ENCODE assay signal across 8 cellular contexts in genomic region chr17:40361925-40362695, GRCh38. TPM values are rescaled to one million over a fixed set of nuclear protein-coding genes. Genes with fewer than 3 reads are reported as not detected.
DNase-seq lines count a peak whose midpoint lies in the region; TF ChIP-seq lines count a peak whose summit lies in the region.

No MANE protein-coding gene starts in this region.

- no peak for TF ChIP-seq EP300 in SK-N-SH (IDR thresholded peaks at IDR 0.05; ENCODE audit: borderline replicate concordance in 1 of 2, low read depth in 1 of 2, low read length in 1 of 2)

- H3K9me2 ChIP-seq in SK-N-SH: no peaks in the 10 kb centered on the region

- H3K36me3 ChIP-seq in SK-N-SH (replicated peaks in 1 of 2; ENCODE audit: control insufficient read depth in 1 of 2, insufficient read depth in 2 of 2, low read length in 1 of 2) (peaks cover 0 to 3% of the 10 kb centered on the region in 2 experiments), testis (ENCODE audit: low read depth, missing control alignments) (no peaks in the 10 kb centered on the region)

- H3F3A ChIP-seq in SK-N-SH (replicated peaks; ENCODE audit: insufficient read depth): peaks cover 14% of the 10 kb centered on the region

- no peak overlapping the region for H2AFZ ChIP-seq in SK-N-SH (ENCODE audit: low read depth)

- H3K9me3 ChIP-seq in SK-N-SH (no peaks in the 10 kb centered on the region), testis (no peaks in the 10 kb centered on the region)

- H3K4me2 ChIP-seq in SK-N-SH: peak overlapping the region; percentile 76; the same call in 1 of the 2 replicates

- no peak overlapping the region for H3K9ac ChIP-seq in SK-N-SH

- peak; percentile 54 for DNase-seq in activated CD8-positive, alpha-beta memory T cell treated with anti-CD3 and anti-CD28 coated beads for 24 hours
- no peak for DNase-seq in activated CD8-positive, alpha-beta memory T cell treated with anti-CD3 and anti-CD28 coated beads, Interleukin-2, amount 50 U/mL, for 48 hours
- DNase-seq in SK-N-SH (peak; percentile 32), testis (no peak), NCI-H128 (lab: John Stamatoyannopoulos, UW; ENCODE audit: unreplicated experiment) (no peak), GM20000 (ENCODE audit: low spot score) (no peak), NCI-H226 (no peak)

- H3K79me2 ChIP-seq in SK-N-SH (ENCODE audit: insufficient read depth): no peaks in the 10 kb centered on the region

- POLR2A ChIA-PET in SK-N-SH (lab: Yijun Ruan, JAX): interaction anchor here (0.6 to 1.5 kb wide), 10 partner anchors 11 to 198 kb away, joined by 3 to 7 read pairs (median 3); partner anchors contain the start of gene TOP2A

- CTCF ChIA-PET in SK-N-SH (lab: Yijun Ruan, JAX): interaction anchor here (0.6 to 57.6 kb wide), 23 partner anchors 10 to 196 kb away, joined by 3 to 1706 read pairs (median 7); partner anchors contain the start of genes CCR7, CDC6, RARA and TNS4

- WGBS in SK-N-SH (ENCODE audit: low lambda C conversion rate): 84% methylated on average over 22 of the region's 24 CpGs
- 38 to 61% methylated on average over 10 to 23 of the region's 24 CpGs for WGBS in testis, 2 donors

- no peak for TF ChIP-seq POLR2A in testis (IDR thresholded peaks at IDR 0.05)

- TF ChIP-seq CTCF in SK-N-SH (IDR thresholded peaks at IDR 0.05) (no peak), testis (IDR thresholded peaks at IDR 0.05) (no peak), GM20000 (IDR thresholded peaks at IDR 0.05; ENCODE audit: extremely low read depth, missing control alignments) (no peak)

- no peak for TF ChIP-seq RAD21 in SK-N-SH (IDR thresholded peaks at IDR 0.05; ENCODE audit: low read length)

- peaks cover 6 to 19% of the 10 kb centered on the region in 2 experiments; a peak in 2 of 4 replicates for H3K4me1 ChIP-seq in SK-N-SH (ENCODE audit: control insufficient read depth in 1 of 2, insufficient read depth in 2 of 2, low read depth in 1 of 2, low read length in 1 of 2)
- H3K4me1 ChIP-seq in testis: peaks cover 18% of the 10 kb centered on the region

- H3K27me3 ChIP-seq in SK-N-SH (ENCODE audit: insufficient read depth): no peaks in the 10 kb centered on the region
- H3K27me3 ChIP-seq in testis: no peaks in the 10 kb centered on the region

- H3K27ac ChIP-seq in SK-N-SH (ENCODE audit: low read depth in 2 of 2, low read length in 1 of 2) (no peak overlapping the region), testis (no peak overlapping the region)

- H4K20me1 ChIP-seq in SK-N-SH (ENCODE audit: insufficient read depth): 0 out of 2 replicates have a peak, but pooled peaks cover 3% of the 10 kb centered on the region

- H3K4me3 ChIP-seq in SK-N-SH (ENCODE audit: low read depth in 2 of 2, low read length in 1 of 2): peak overlapping the region; percentile 57 to 62
- peak overlapping the region; percentile 20 for H3K4me3 ChIP-seq in iPS-11a (ENCODE audit: low read depth, low read length)
- H3K4me3 ChIP-seq in testis: peak overlapping the region; percentile 51 to 53

- intact Hi-C loops in testis (cut with DNase I; ENCODE audit: low total_unique reads): no loop called here

TF ChIP-seq in SK-N-SH, 30 proteins besides CTCF, POLR2A, EP300 and RAD21:
- TF ChIP-seq YY1 (IDR thresholded peaks at IDR 0.05; ENCODE audit: low read depth) (no peak), FOXM1 (IDR thresholded peaks at IDR 0.05; ENCODE audit: low read depth) (no peak), POLR2AphosphoS5 (IDR thresholded peaks at IDR 0.05; ENCODE audit: low read depth, low read length) (no peak), NFIC (IDR thresholded peaks at IDR 0.05; ENCODE audit: borderline replicate concordance) (no peak), GATA2 (CRISPR knock-in tag; IDR thresholded peaks at IDR 0.05) (no peak), GABPA (IDR thresholded peaks at IDR 0.05; ENCODE audit: low read depth) (no peak), ELF1 (IDR thresholded peaks at IDR 0.05) (no peak), TEAD4 (IDR thresholded peaks at IDR 0.05; ENCODE audit: borderline replicate concordance, insufficient read depth) (no peak), CHD2 (IDR thresholded peaks at IDR 0.05; ENCODE audit: low read length, partially characterized antibody) (no peak), TCF12 (IDR thresholded peaks at IDR 0.05) (no peak), PBX3 (IDR thresholded peaks at IDR 0.05) (no peak), SIN3A (IDR thresholded peaks at IDR 0.05; ENCODE audit: borderline replicate concordance, low read depth, low read length) (no peak), JUND (IDR thresholded peaks at IDR 0.05) (no peak), RCOR1 (IDR thresholded peaks at IDR 0.05; ENCODE audit: low read length) (no peak), RXRA (IDR thresholded peaks at IDR 0.05; ENCODE audit: borderline replicate concordance, low read depth) (no peak), SMC3 (IDR thresholded peaks at IDR 0.05; ENCODE audit: low read depth, low read length) (no peak)
- TF ChIP-seq, protein P1, sequence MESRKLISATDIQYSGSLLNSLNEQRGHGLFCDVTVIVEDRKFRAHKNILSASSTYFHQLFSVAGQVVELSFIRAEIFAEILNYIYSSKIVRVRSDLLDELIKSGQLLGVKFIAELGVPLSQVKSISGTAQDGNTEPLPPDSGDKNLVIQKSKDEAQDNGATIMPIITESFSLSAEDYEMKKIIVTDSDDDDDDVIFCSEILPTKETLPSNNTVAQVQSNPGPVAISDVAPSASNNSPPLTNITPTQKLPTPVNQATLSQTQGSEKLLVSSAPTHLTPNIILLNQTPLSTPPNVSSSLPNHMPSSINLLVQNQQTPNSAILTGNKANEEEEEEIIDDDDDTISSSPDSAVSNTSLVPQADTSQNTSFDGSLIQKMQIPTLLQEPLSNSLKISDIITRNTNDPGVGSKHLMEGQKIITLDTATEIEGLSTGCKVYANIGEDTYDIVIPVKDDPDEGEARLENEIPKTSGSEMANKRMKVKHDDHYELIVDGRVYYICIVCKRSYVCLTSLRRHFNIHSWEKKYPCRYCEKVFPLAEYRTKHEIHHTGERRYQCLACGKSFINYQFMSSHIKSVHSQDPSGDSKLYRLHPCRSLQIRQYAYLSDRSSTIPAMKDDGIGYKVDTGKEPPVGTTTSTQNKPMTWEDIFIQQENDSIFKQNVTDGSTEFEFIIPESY (IDR thresholded peaks at IDR 0.05; ENCODE audit: borderline replicate concordance, low read depth): no peak
- TF ChIP-seq, protein P2, sequence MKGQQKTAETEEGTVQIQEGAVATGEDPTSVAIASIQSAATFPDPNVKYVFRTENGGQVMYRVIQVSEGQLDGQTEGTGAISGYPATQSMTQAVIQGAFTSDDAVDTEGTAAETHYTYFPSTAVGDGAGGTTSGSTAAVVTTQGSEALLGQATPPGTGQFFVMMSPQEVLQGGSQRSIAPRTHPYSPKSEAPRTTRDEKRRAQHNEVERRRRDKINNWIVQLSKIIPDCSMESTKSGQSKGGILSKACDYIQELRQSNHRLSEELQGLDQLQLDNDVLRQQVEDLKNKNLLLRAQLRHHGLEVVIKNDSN (IDR thresholded peaks at IDR 0.05; ENCODE audit: borderline replicate concordance, low read depth): no peak
- TF ChIP-seq, protein P3, sequence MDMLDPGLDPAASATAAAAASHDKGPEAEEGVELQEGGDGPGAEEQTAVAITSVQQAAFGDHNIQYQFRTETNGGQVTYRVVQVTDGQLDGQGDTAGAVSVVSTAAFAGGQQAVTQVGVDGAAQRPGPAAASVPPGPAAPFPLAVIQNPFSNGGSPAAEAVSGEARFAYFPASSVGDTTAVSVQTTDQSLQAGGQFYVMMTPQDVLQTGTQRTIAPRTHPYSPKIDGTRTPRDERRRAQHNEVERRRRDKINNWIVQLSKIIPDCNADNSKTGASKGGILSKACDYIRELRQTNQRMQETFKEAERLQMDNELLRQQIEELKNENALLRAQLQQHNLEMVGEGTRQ (IDR thresholded peaks at IDR 0.05; ENCODE audit: borderline replicate concordance, low read depth, low read length): no peak

RNA-seq across cellular contexts. Expression of gene GJD3, which starts 2.4 kb away (rescaled TPM):
- polyA plus RNA-seq in SK-N-SH (2012; rRNA removed) (not detected in 2 replicates), testis (ENCODE audit: insufficient read depth, low read depth, low replicate concordance) (not detected)
- not detected in 2 replicates for polyA plus RNA-seq in SK-N-SH (2012; cell fraction: cytosol; rRNA removed)
- polyA plus RNA-seq in SK-N-SH (2012; cell fraction: nucleus; rRNA removed): not detected in 2 replicates
- 1 to 10 TPM; 2.1 to 2.6 TPM for total RNA-seq in testis

RNA-seq across cellular contexts. Expression of gene RARA, which starts 53.1 kb away (rescaled TPM):
- polyA plus RNA-seq in SK-N-SH (2012; rRNA removed): 8.9 and 13.3 TPM in 2 replicates
- 6.9 and 9.6 TPM in 2 replicates for polyA plus RNA-seq in SK-N-SH (2012; cell fraction: cytosol; rRNA removed)
- 13.2 and 15.0 TPM in 2 replicates for polyA plus RNA-seq in SK-N-SH (2012; cell fraction: nucleus; rRNA removed)
- 10 to 100 TPM; 65.5 to 66.0 TPM for total RNA-seq in testis
- 49.8 TPM for polyA plus RNA-seq in testis (ENCODE audit: insufficient read depth, low read depth, low replicate concordance)

RNA-seq across cellular contexts. Expression of gene TOP2A, which starts 55.6 kb away (rescaled TPM):
- polyA plus RNA-seq in SK-N-SH (2012; rRNA removed) (20.6 and 23.2 TPM in 2 replicates), testis (ENCODE audit: insufficient read depth, low read depth, low replicate concordance) (75.3 TPM)
- 31.8 and 42.2 TPM in 2 replicates for polyA plus RNA-seq in SK-N-SH (2012; cell fraction: cytosol; rRNA removed)
- polyA plus RNA-seq in SK-N-SH (2012; cell fraction: nucleus; rRNA removed): 11.8 and 25.8 TPM in 2 replicates
- 10 to 100 TPM; 65.0 to 94.9 TPM for total RNA-seq in testis

Comparison
In these comparisons a context has a peak if more than half of its experiments do, and no peak if none do; other contexts are left out.
1. DNase-seq: peak in activated CD8-positive, alpha-beta memory T cell treated with anti-CD3 and anti-CD28 coated beads for 24 hours (single experiment) and SK-N-SH (single experiment); none in activated CD8-positive, alpha-beta memory T cell treated with anti-CD3 and anti-CD28 coated beads, Interleukin-2, amount 50 U/mL, for 48 hours (single experiment), testis (single experiment), NCI-H128 (single experiment), GM20000 (single experiment) and NCI-H226 (single experiment).
2. Peak in every context shown above with its lines, with median percentiles within 50 percentile points of each other: H3K4me3 ChIP-seq.